ENCODE assay signal across 9 cellular contexts in the genomic region with DNA sequence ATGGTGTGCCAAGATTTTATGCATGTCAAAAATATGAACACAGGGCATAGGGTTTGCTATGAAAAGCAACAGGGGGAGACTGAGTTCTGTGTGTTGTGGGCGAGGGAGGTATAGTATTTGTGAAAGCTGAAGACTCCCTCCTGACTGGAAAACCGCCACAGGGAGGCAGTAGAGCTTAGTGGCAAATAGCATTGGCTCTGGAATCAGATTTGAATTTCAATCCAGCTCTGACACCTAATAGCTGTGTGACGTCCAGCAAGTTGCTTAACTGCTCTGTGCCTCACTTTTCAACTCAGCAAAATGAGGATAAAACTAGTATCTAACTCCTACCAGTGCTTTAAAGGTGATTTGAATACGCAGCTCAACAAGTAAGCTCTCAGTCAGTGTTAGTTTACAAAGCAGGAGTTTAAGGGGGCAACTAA. TPM values are rescaled to one million over a fixed set of nuclear protein-coding genes. Genes with fewer than 3 reads are reported as not detected.
DNase-seq lines count a peak whose midpoint lies in the region; ATAC-seq and TF ChIP-seq lines count a peak whose summit lies in the region.
"Had no signal": no experiment of that assay in that cellular context is flagged by ENCODE, and none has a peak within 500 bp of the region (broad histone marks: within the 10 kb centered on the region; RNA-seq: fewer than 3 reads in every experiment).

No MANE protein-coding gene starts in this region.

- peaks cover 19% of the 10 kb centered on the region for H3K27me3 Mint-ChIP-seq in activated naive CD8-positive, alpha-beta T cell treated with anti-CD3 and anti-CD28 coated beads, Interleukin-2, amount 10 ng/mL, durations not matched to agents 7 days and 5 days
- H3K27me3 Mint-ChIP-seq: activated naive CD4-positive, alpha-beta T cell treated with anti-CD3 and anti-CD28 coated beads, Interleukin-2, amount 50 U/mL, for 24 hours had no signal

- intact Hi-C loops in mucosa of descending colon (cut with DNase I, micrococcal nuclease), result no loop called here
- intact Hi-C loops in sciatic nerve (cut with DNase I), result no loop called here

- H3K36me3 Mint-ChIP-seq in activated naive CD8-positive, alpha-beta T cell treated with anti-CD3 and anti-CD28 coated beads, Interleukin-2, amount 10 ng/mL, durations not matched to agents 7 days and 5 days, result no peaks in the 10 kb centered on the region
- H3K36me3 Mint-ChIP-seq: activated naive CD4-positive, alpha-beta T cell treated with anti-CD3 and anti-CD28 coated beads, Interleukin-2, amount 50 U/mL, for 24 hours had no signal

- H3K27ac Mint-ChIP-seq in activated naive CD8-positive, alpha-beta T cell treated with anti-CD3 and anti-CD28 coated beads, Interleukin-2, amount 10 ng/mL, durations not matched to agents 7 days and 5 days, result peak overlapping the region; percentile 6
- H3K27ac Mint-ChIP-seq: activated naive CD4-positive, alpha-beta T cell treated with anti-CD3 and anti-CD28 coated beads, Interleukin-2, amount 50 U/mL, for 24 hours had no signal

- H3K27ac ChIP-seq in Peyer's patch, result no peak overlapping the region

- peak; percentile 61 for DNase-seq in NCI-H82 (lab: John Stamatoyannopoulos, UW)
- no peak for DNase-seq in NCI-H82 treated with DMSO at 0.1 percent for 48 hours (lab: John Stamatoyannopoulos, UW; ENCODE audit: unreplicated experiment)
- DNase-seq in Peyer's patch, result peak in 2 of 3 donors; percentile 28 to 68
- no peak for DNase-seq in activated naive CD8-positive, alpha-beta T cell treated with anti-CD3 and anti-CD28 coated beads, Interleukin-2, amount 10 ng/mL, durations not matched to agents 7 days and 5 days
- peak in 2 of 3 donors; percentile 50 to 68 for DNase-seq in mucosa of descending colon
- DNase-seq in sciatic nerve (ENCODE audit: low spot score), result no peak
- no peak for DNase-seq in NCI-H2107 treated with DMSO at 0.1 percent for 48 hours (lab: John Stamatoyannopoulos, UW; ENCODE audit: unreplicated experiment)

- POLR2A ChIA-PET in activated naive CD8-positive, alpha-beta T cell treated with anti-CD3 and anti-CD28 coated beads, Interleukin-2, amount 10 ng/mL, durations not matched to agents 7 days and 5 days (lab: Charles Lee), result no interaction called here

- H3K9me3 Mint-ChIP-seq in activated naive CD8-positive, alpha-beta T cell treated with anti-CD3 and anti-CD28 coated beads, Interleukin-2, amount 10 ng/mL, durations not matched to agents 7 days and 5 days, result no peaks in the 10 kb centered on the region
- H3K9me3 Mint-ChIP-seq: activated naive CD4-positive, alpha-beta T cell treated with anti-CD3 and anti-CD28 coated beads, Interleukin-2, amount 50 U/mL, for 24 hours had no signal

- H3K36me3 ChIP-seq in Peyer's patch, result no peaks in the 10 kb centered on the region
- H3K36me3 ChIP-seq in mucosa of descending colon (ENCODE audit: low read depth), result no peaks in the 10 kb centered on the region

- no peak overlapping the region for H3K4me3 Mint-ChIP-seq in activated naive CD8-positive, alpha-beta T cell treated with anti-CD3 and anti-CD28 coated beads, Interleukin-2, amount 10 ng/mL, durations not matched to agents 7 days and 5 days
- H3K4me3 Mint-ChIP-seq: activated naive CD4-positive, alpha-beta T cell treated with anti-CD3 and anti-CD28 coated beads, Interleukin-2, amount 50 U/mL, for 24 hours had no signal

- H3K9me3 ChIP-seq in Peyer's patch (no peaks in the 10 kb centered on the region), mucosa of descending colon (no peaks in the 10 kb centered on the region)

- H3K27me3 ChIP-seq in Peyer's patch, result no peaks in the 10 kb centered on the region

- no peak for TF ChIP-seq POLR2A in Peyer's patch (IDR thresholded peaks at IDR 0.05)

- peaks cover 25% of the 10 kb centered on the region for H3K4me1 Mint-ChIP-seq in activated naive CD8-positive, alpha-beta T cell treated with anti-CD3 and anti-CD28 coated beads, Interleukin-2, amount 10 ng/mL, durations not matched to agents 7 days and 5 days

- ATAC-seq in activated naive CD8-positive, alpha-beta T cell treated with anti-CD3 and anti-CD28 coated beads, Interleukin-2, amount 10 ng/mL, durations not matched to agents 7 days and 5 days (ENCODE audit: low read depth), result peak; percentile 76
- ATAC-seq in mucosa of descending colon (peak; percentile 81), GM18511 (IDR thresholded peaks at IDR 0.05; ENCODE audit: unreplicated experiment) (no peak), sciatic nerve (no peak)

- H3K4me1 ChIP-seq in Peyer's patch (no peaks in the 10 kb centered on the region), mucosa of descending colon (ENCODE audit: low read depth) (no peaks in the 10 kb centered on the region)

- no peak overlapping the region for H3K4me3 ChIP-seq in Peyer's patch
- H3K4me3 ChIP-seq in mucosa of descending colon, result no peak overlapping the region

- TF ChIP-seq CTCF in Peyer's patch (IDR thresholded peaks at IDR 0.05) (peak in 5 of 6 experiments; percentile 16 to 55 (median 52)), mucosa of descending colon (IDR thresholded peaks at IDR 0.05) (peak; percentile 28)

RNA-seq across cellular contexts. Expression of a gene that starts 22.0 kb away (rescaled TPM):
- total RNA-seq in Peyer's patch (10 to 100 TPM; 11.7 to 21.5 (median 15.2) TPM), mucosa of descending colon (10 to 100 TPM; 15.2 to 50.3 (median 29.0) TPM), sciatic nerve (15.0 TPM)
- total RNA-seq in activated naive CD8-positive, alpha-beta T cell treated with anti-CD3 and anti-CD28 coated beads, Interleukin-2, amount 10 ng/mL, durations not matched to agents 7 days and 5 days, result 100 to 1,000 TPM; 138 to 148 TPM

Comparison
In these comparisons a context has a peak if more than half of its experiments do, and no peak if none do; other contexts are left out.
1. DNase-seq: peak in NCI-H82 (single experiment), Peyer's patch (2 of 3) and mucosa of descending colon (2 of 3); none in NCI-H82 treated with DMSO at 0.1 percent for 48 hours (single experiment), activated naive CD8-positive, alpha-beta T cell treated with anti-CD3 and anti-CD28 coated beads, Interleukin-2, amount 10 ng/mL, durations not matched to agents 7 days and 5 days (single experiment), sciatic nerve (single experiment) and NCI-H2107 treated with DMSO at 0.1 percent for 48 hours (single experiment).
2. ATAC-seq: peak in activated naive CD8-positive, alpha-beta T cell treated with anti-CD3 and anti-CD28 coated beads, Interleukin-2, amount 10 ng/mL, durations not matched to agents 7 days and 5 days (single experiment) and mucosa of descending colon (single experiment); none in GM18511 (single experiment) and sciatic nerve (single experiment).